In genomic region chr15:60477991-60478632, GRCh38 we compare ENCODE assay signal across 9 cellular contexts. TPM values are rescaled to one million over a fixed set of nuclear protein-coding genes. Genes with fewer than 3 reads are reported as not detected.
DNase-seq lines count a peak whose midpoint lies in the region; ATAC-seq, FAIRE-seq and TF ChIP-seq lines count a peak whose summit lies in the region.
"Had no signal": no experiment of that assay in that cellular context is flagged by ENCODE, and none has a peak within 500 bp of the region (broad histone marks: within the 10 kb centered on the region; RNA-seq: fewer than 3 reads in every experiment).

No MANE protein-coding gene starts in this region.

- peak overlapping the region; percentile 97 for H3K4me2 ChIP-seq in K562 (ENCODE audit: insufficient read depth, low read length)
- H3K4me2 ChIP-seq in skeletal muscle satellite cell (ENCODE audit: low read length) = peak overlapping the region; percentile 98

- intact Hi-C loops in K562 (cut with micrococcal nuclease) = loop anchor here (2.0 kb wide), 2 partner anchors 81 to 789 kb away; partner anchors contain the start of genes ANXA2 and BNIP2

- DNase-seq in NCI-H2029 (lab: John Stamatoyannopoulos, UW) = peak; percentile 51
- DNase-seq in NCI-H2029 treated with DMSO at 0.1 percent for 48 hours (lab: John Stamatoyannopoulos, UW) = no peak
- peak; percentile 52 for DNase-seq in NCI-H1105 treated with DMSO at 0.1 percent for 48 hours (lab: John Stamatoyannopoulos, UW)
- DNase-seq in K562 (ENCODE audit: extremely low read depth in 1 of 4, low spot score in 3 of 4) = peak in 3 of 4 experiments; percentile 10 to 29 (median 19)
- DNase-seq in stimulated activated CD4-positive, alpha-beta T cell treated with anti-CD3 and anti-CD28 coated beads, Interleukin-1b, Interleukin-23, amount 100 ng/mL, for 48 hours = no peak

- TSS peak; percentile 51 for BruUV-seq in K562 (replicated peaks; lab: Mats Ljungman, UMichigan)

- peaks cover 38% of the 10 kb centered on the region for H3K36me3 ChIP-seq in K562 (ENCODE audit: control insufficient read depth, insufficient read depth, low read length)
- peaks cover 3% of the 10 kb centered on the region for H3K36me3 ChIP-seq in iPS-15b (ENCODE audit: control insufficient read depth, insufficient read depth, low read length)
- H3K36me3 ChIP-seq in skeletal muscle satellite cell (ENCODE audit: insufficient read depth, low read length) = peaks cover 3% of the 10 kb centered on the region

- in situ Hi-C loops in K562 (cut with MboI) = no loop called here

- peaks cover 65% of the 10 kb centered on the region for H3K79me2 ChIP-seq in K562 (ENCODE audit: control insufficient read depth, insufficient read depth, low read length)

- H3K4me3 ChIP-seq in K562 (peak overlapping the region; percentile 80), iPS-15b (ENCODE audit: low read depth, low read length) (peak overlapping the region; percentile 96), skeletal muscle satellite cell (ENCODE audit: low read length) (peak overlapping the region; percentile 76)

- H3K9me3 ChIP-seq in K562 (replicated peaks; ENCODE audit: control insufficient read depth, insufficient read depth, low read depth, low read length) (no peaks in the 10 kb centered on the region), iPS-15b (ENCODE audit: control insufficient read depth, insufficient read depth, low read length) (no peaks in the 10 kb centered on the region), skeletal muscle satellite cell (replicated peaks; ENCODE audit: low read length) (no peaks in the 10 kb centered on the region)

- TF ChIP-seq EP300 in K562 (IDR thresholded peaks at IDR 0.05; ENCODE audit: low read length) = no peak

- TF ChIP-seq CTCF in K562 (IDR thresholded peaks at IDR 0.05 in 2 of 3, conservative IDR thresholded peaks at IDR 0.05 in 1 of 3; ENCODE audit: insufficient read depth in 2 of 3, low read depth in 1 of 3, low read length in 3 of 3) = no peak

- H3K27me3 ChIP-seq in K562 (ENCODE audit: control insufficient read depth in 2 of 2, insufficient read depth in 2 of 2, low read length in 2 of 2) (no peaks in the 10 kb centered on the region), iPS-15b (ENCODE audit: control insufficient read depth, insufficient read depth, low read length) (no peaks in the 10 kb centered on the region), skeletal muscle satellite cell (ENCODE audit: control insufficient read depth, insufficient read depth, low read length) (no peaks in the 10 kb centered on the region)

- peak; percentile 23 for ATAC-seq in K562
- no peak for ATAC-seq in HG02970 (IDR thresholded peaks at IDR 0.05; ENCODE audit: low FRiP score, unreplicated experiment)

- peaks cover 0 to 11% of the 10 kb centered on the region in 2 experiments; a peak in 2 of 5 replicates for H3K4me1 ChIP-seq in K562 (replicated peaks in 1 of 2; ENCODE audit: control insufficient read depth in 2 of 2, insufficient read depth in 2 of 2, low read length in 2 of 2)
- peaks cover 12% of the 10 kb centered on the region for H3K4me1 ChIP-seq in iPS-15b (ENCODE audit: control insufficient read depth, insufficient read depth, low read length)
- H3K4me1 ChIP-seq in skeletal muscle satellite cell (ENCODE audit: control insufficient read depth, insufficient read depth, low read length) = peaks cover 30% of the 10 kb centered on the region

- peak overlapping the region; percentile 98 for H2AFZ ChIP-seq in K562 (ENCODE audit: low read depth, low read length)

- POLR2A ChIA-PET in K562 (lab: Yijun Ruan, JAX) = interaction anchor here (0.6 to 2.1 kb wide), 13 partner anchors 12 to 955 kb away, joined by 3 to 8 read pairs (median 4); no protein-coding TSS in a partner anchor

- H3K9me1 ChIP-seq in K562 (ENCODE audit: control insufficient read depth, insufficient read depth, low read length) = no peaks in the 10 kb centered on the region

- FAIRE-seq in K562 (lab: Jason Lieb, UNC) = no peak
- FAIRE-seq: colon had no signal

- WGBS in K562 (ENCODE audit: insufficient coverage, low coverage, missing lambda C conversion rate) = under 1% methylated on average over 9 of the region's 9 CpGs

- no peak for TF ChIP-seq POLR2A in K562 (conservative IDR thresholded peaks at IDR 0.05)

- no peak for TF ChIP-seq RAD21 in K562 (CRISPR knock-in tag; conservative IDR thresholded peaks at IDR 0.05 in 1 of 2, IDR thresholded peaks at IDR 0.05 in 1 of 2)

- CTCF ChIA-PET in K562 (lab: Yijun Ruan, JAX; ENCODE audit: low intra/inter-chr PET ratio) = no interaction called here

- no peaks in the 10 kb centered on the region for H4K20me1 ChIP-seq in K562 (replicated peaks; ENCODE audit: control insufficient read depth, insufficient read depth, low read length)

- peak overlapping the region; percentile 95 for H3K27ac ChIP-seq in K562 (ENCODE audit: extremely low read depth, low read depth, low read length)

- H3K9ac ChIP-seq in K562 (ENCODE audit: insufficient read depth in 1 of 2, low read depth in 2 of 2, low read length in 2 of 2) (peak overlapping the region; percentile 92 to 97), iPS-15b (ENCODE audit: low read depth, low read length) (peak overlapping the region; percentile 95), skeletal muscle satellite cell (ENCODE audit: low read depth, low read length) (peak overlapping the region; percentile 90)

TF ChIP-seq in K562, 482 proteins besides CTCF, POLR2A, EP300 and RAD21:
- TF ChIP-seq MEF2D (tag; conservative IDR thresholded peaks at IDR 0.05; ENCODE audit: low read depth) (no peak), CBX5 (IDR thresholded peaks at IDR 0.05; ENCODE audit: borderline replicate concordance, low read depth) (no peak), TBP (optimal IDR thresholded peaks at IDR 0.05; ENCODE audit: low read depth, low read length) (peak; percentile 27), XRCC5 (IDR thresholded peaks at IDR 0.05; ENCODE audit: low read depth, low read length) (0 out of 2 replicates have a peak, but pooled peaks have one; percentile 9), ZSCAN29 (IDR thresholded peaks at IDR 0.05) (0 out of 2 replicates have a peak, but pooled peaks have one; percentile 13), CEBPB (tag; IDR thresholded peaks at IDR 0.05) (0 out of 2 replicates have a peak, but pooled peaks have one; percentile 10), BMI1 (IDR thresholded peaks at IDR 0.05; ENCODE audit: low read length) (no peak)
- TF ChIP-seq, protein P1, sequence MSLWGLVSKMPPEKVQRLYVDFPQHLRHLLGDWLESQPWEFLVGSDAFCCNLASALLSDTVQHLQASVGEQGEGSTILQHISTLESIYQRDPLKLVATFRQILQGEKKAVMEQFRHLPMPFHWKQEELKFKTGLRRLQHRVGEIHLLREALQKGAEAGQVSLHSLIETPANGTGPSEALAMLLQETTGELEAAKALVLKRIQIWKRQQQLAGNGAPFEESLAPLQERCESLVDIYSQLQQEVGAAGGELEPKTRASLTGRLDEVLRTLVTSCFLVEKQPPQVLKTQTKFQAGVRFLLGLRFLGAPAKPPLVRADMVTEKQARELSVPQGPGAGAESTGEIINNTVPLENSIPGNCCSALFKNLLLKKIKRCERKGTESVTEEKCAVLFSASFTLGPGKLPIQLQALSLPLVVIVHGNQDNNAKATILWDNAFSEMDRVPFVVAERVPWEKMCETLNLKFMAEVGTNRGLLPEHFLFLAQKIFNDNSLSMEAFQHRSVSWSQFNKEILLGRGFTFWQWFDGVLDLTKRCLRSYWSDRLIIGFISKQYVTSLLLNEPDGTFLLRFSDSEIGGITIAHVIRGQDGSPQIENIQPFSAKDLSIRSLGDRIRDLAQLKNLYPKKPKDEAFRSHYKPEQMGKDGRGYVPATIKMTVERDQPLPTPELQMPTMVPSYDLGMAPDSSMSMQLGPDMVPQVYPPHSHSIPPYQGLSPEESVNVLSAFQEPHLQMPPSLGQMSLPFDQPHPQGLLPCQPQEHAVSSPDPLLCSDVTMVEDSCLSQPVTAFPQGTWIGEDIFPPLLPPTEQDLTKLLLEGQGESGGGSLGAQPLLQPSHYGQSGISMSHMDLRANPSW (CRISPR knock-in tag; IDR thresholded peaks at IDR 0.05) = peak; percentile 27; the same call in 1 of the 2 replicates
TF ChIP-seq in K562: peak in this region for 5.

RNA-seq across cellular contexts. Expression of gene ICE2, which starts 0.8 kb away (rescaled TPM):
- total RNA-seq in K562 (2011; cell fraction: chromatin; rRNA removed; ENCODE audit: low replicate concordance) = 69.6 and 202 TPM in 2 replicates
- 35.4 and 55.4 TPM in 2 replicates for total RNA-seq in K562 (2011; cell fraction: nucleolus; rRNA removed)
- 87.3 and 162 TPM in 2 replicates for total RNA-seq in K562 (2011; cell fraction: nucleoplasm; rRNA removed)
- 26.6 and 31.0 TPM in 2 replicates for total RNA-seq in K562 (2014; rRNA removed)
- total RNA-seq in K562 (2014; rRNA removed; fragmentation: Illumina TruSeq; extraction: Trizol) = 58.1 and 67.9 TPM in 2 replicates
- total RNA-seq in K562 (2015; rRNA removed; fragmentation: Illumina TruSeq; extraction: Trizol) = 51.4 and 59.4 TPM in 2 replicates
- total RNA-seq in K562 (2021) = 63.7 and 69.7 TPM in 2 replicates
- 78.9 and 87.9 TPM in 2 replicates for polyA plus RNA-seq in K562 (2011; rRNA removed)
- 32.6 and 41.3 TPM in 2 replicates for polyA plus RNA-seq in K562 (2011; cell fraction: cytosol; rRNA removed)
- polyA plus RNA-seq in K562 (2011; cell fraction: nucleus; rRNA removed) = 68.8 and 81.9 TPM in 2 replicates
- 36.8 and 38.4 TPM in 2 replicates for polyA plus RNA-seq in K562 (2012)
- 58.7 and 62.6 TPM in 2 replicates for polyA plus RNA-seq in K562 (2014; fragmentation: Illumina TruSeq; extraction: Trizol)
- polyA plus RNA-seq in K562 (2014; fragmentation: Nextera tagmentation; extraction: Ambion mirVana) = 10 to 100 TPM; 21.8 to 31.7 TPM
- 37.9 and 42.0 TPM in 2 replicates for polyA plus RNA-seq in K562 (2014; rRNA removed)
- polyA minus RNA-seq in K562 (2011; rRNA and poly(A)+ RNA removed) = 88.3 and 107 TPM in 2 replicates
- 41.0 and 42.8 TPM in 2 replicates for polyA minus RNA-seq in K562 (2011; cell fraction: cytosol; rRNA and poly(A)+ RNA removed)
- polyA minus RNA-seq in K562 (2011; cell fraction: nucleus; rRNA and poly(A)+ RNA removed) = 73.4 and 123 TPM in 2 replicates
- 20.5 and 21.3 TPM in 2 replicates for total RNA-seq in skeletal muscle satellite cell (2012; rRNA removed)

Comparison
In these comparisons a context has a peak if more than half of its experiments do, and no peak if none do; other contexts are left out.
1. DNase-seq: peak in NCI-H2029 (single experiment), NCI-H1105 treated with DMSO at 0.1 percent for 48 hours (single experiment) and K562 (3 of 4); none in NCI-H2029 treated with DMSO at 0.1 percent for 48 hours (single experiment) and stimulated activated CD4-positive, alpha-beta T cell treated with anti-CD3 and anti-CD28 coated beads, Interleukin-1b, Interleukin-23, amount 100 ng/mL, for 48 hours (single experiment).
2. Peak in every context shown above with its lines, with median percentiles within 50 percentile points of each other: H3K4me3 ChIP-seq and H3K9ac ChIP-seq.